In genomic region chrY:13019481-13019880, GRCh38 we compare ENCODE assay signal across 28 cellular contexts.
"Had no signal": no experiment of that assay in that cellular context is flagged by ENCODE, and none has a peak within 500 bp of the region (broad histone marks: within the 10 kb centered on the region; RNA-seq: fewer than 3 reads in every experiment).

No MANE protein-coding gene starts in this region.

- H3K4me1 Mint-ChIP-seq: endodermal cell; stimulated activated naive B cell treated with anti-CD40 and anti-IgM and Interleukin-4, amounts not matched to agents 10 μg/mL and 1 μg/mL and 100 μg/mL, for 72 hours had no signal

- H3K4me1 ChIP-seq: lower lobe of right lung, stomach, thyroid gland, upper lobe of left lung, vagina had no signal

- H3K4me3 Mint-ChIP-seq: activated naive CD4-positive, alpha-beta T cell treated with anti-CD3 and anti-CD28 coated beads, Interleukin-2, amount 50 U/mL, for 24 hours; activated naive CD8-positive, alpha-beta T cell treated with anti-CD3 and anti-CD28 coated beads, Interleukin-2, amount 50 U/mL, for 24 hours; dendritic cell treated with granulocyte-macrophage colony-stimulating factor and Interleukin-4, amounts not matched to agents 40 ng/mL and 50 ng/mL, for 4 days; endodermal cell; natural killer cell treated with Interleukin-12 subunit alpha and Interleukin-12 subunit beta and Interleukin-15 and Interleukin-18, amount 100 ng/mL, for 72 hours; stimulated activated naive B cell treated with anti-CD40 and anti-IgM and Interleukin-4, amounts not matched to agents 10 μg/mL and 1 μg/mL and 100 μg/mL, for 72 hours had no signal

- H3K27me3 ChIP-seq: stomach, thyroid gland, upper lobe of left lung, vagina had no signal

- H3K9me3 Mint-ChIP-seq: activated naive CD4-positive, alpha-beta T cell treated with anti-CD3 and anti-CD28 coated beads, Interleukin-2, amount 50 U/mL, for 24 hours; activated naive CD8-positive, alpha-beta T cell treated with anti-CD3 and anti-CD28 coated beads, Interleukin-2, amount 50 U/mL, for 24 hours; dendritic cell treated with granulocyte-macrophage colony-stimulating factor and Interleukin-4, amounts not matched to agents 40 ng/mL and 50 ng/mL, for 4 days; endodermal cell; natural killer cell treated with Interleukin-12 subunit alpha and Interleukin-12 subunit beta and Interleukin-15 and Interleukin-18, amount 100 ng/mL, for 72 hours; stimulated activated naive B cell treated with anti-CD40 and anti-IgM and Interleukin-4, amounts not matched to agents 10 μg/mL and 1 μg/mL and 100 μg/mL, for 72 hours had no signal

- H3K36me3 Mint-ChIP-seq: activated naive CD4-positive, alpha-beta T cell treated with anti-CD3 and anti-CD28 coated beads, Interleukin-2, amount 50 U/mL, for 24 hours; natural killer cell treated with Interleukin-12 subunit alpha and Interleukin-12 subunit beta and Interleukin-15 and Interleukin-18, amount 100 ng/mL, for 72 hours; stimulated activated naive B cell treated with anti-CD40 and anti-IgM and Interleukin-4, amounts not matched to agents 10 μg/mL and 1 μg/mL and 100 μg/mL, for 72 hours had no signal

- H3K27me3 Mint-ChIP-seq: activated naive CD4-positive, alpha-beta T cell treated with anti-CD3 and anti-CD28 coated beads, Interleukin-2, amount 50 U/mL, for 24 hours; dendritic cell treated with granulocyte-macrophage colony-stimulating factor and Interleukin-4, amounts not matched to agents 40 ng/mL and 50 ng/mL, for 4 days; natural killer cell treated with Interleukin-12 subunit alpha and Interleukin-12 subunit beta and Interleukin-15 and Interleukin-18, amount 100 ng/mL, for 72 hours; stimulated activated naive B cell treated with anti-CD40 and anti-IgM and Interleukin-4, amounts not matched to agents 10 μg/mL and 1 μg/mL and 100 μg/mL, for 72 hours had no signal

- H3K27ac Mint-ChIP-seq: activated naive CD4-positive, alpha-beta T cell treated with anti-CD3 and anti-CD28 coated beads, Interleukin-2, amount 50 U/mL, for 24 hours; activated naive CD8-positive, alpha-beta T cell treated with anti-CD3 and anti-CD28 coated beads, Interleukin-2, amount 50 U/mL, for 24 hours; dendritic cell treated with granulocyte-macrophage colony-stimulating factor and Interleukin-4, amounts not matched to agents 40 ng/mL and 50 ng/mL, for 4 days; endodermal cell; natural killer cell treated with Interleukin-12 subunit alpha and Interleukin-12 subunit beta and Interleukin-15 and Interleukin-18, amount 100 ng/mL, for 72 hours; stimulated activated naive B cell treated with anti-CD40 and anti-IgM and Interleukin-4, amounts not matched to agents 10 μg/mL and 1 μg/mL and 100 μg/mL, for 72 hours had no signal

- H3K27ac ChIP-seq: lower lobe of right lung, stomach, thyroid gland, upper lobe of left lung, vagina, WERI-Rb-1 had no signal

- ATAC-seq: activated CD4-positive, CD25-positive, alpha-beta regulatory T cell treated with anti-CD3 and anti-CD28 coated beads, Interleukin-2, amount 50 U/mL, for 24 hours; activated naive CD8-positive, alpha-beta T cell treated with anti-CD3 and anti-CD28 coated beads, Interleukin-2, amount 50 U/mL, for 24 hours; esophagus mucosa; left lobe of liver; lower lobe of right lung; natural killer cell treated with Interleukin-12 subunit alpha and Interleukin-12 subunit beta and Interleukin-15 and Interleukin-18, amount 100 ng/mL, for 72 hours; right cardiac atrium; stimulated activated naive B cell treated with anti-CD40 and anti-IgM and Interleukin-4, amounts not matched to agents 10 μg/mL and 1 μg/mL and 100 μg/mL, for 72 hours had no signal

- H3K9me3 ChIP-seq: lower lobe of right lung, stomach, thyroid gland, upper lobe of left lung, vagina had no signal

- H3K36me3 ChIP-seq: lower lobe of right lung, stomach, thyroid gland, upper lobe of left lung, vagina, WERI-Rb-1 had no signal

- DNase-seq: activated CD4-positive, alpha-beta T cell treated with anti-CD3 and anti-CD28 coated beads for 48 hours; activated CD4-positive, alpha-beta T cell treated with anti-CD3 and anti-CD28 coated beads, Interleukin-2, amount 50 U/mL, for 48 hours; activated CD8-positive, alpha-beta memory T cell treated with anti-CD3 and anti-CD28 coated beads for 24 hours; activated gamma-delta T cell treated with Interleukin-2 at 50 U/mL for 16 hours; activated naive CD8-positive, alpha-beta T cell treated with anti-CD3 and anti-CD28 coated beads, Interleukin-2, amount 50 U/mL, for 24 hours; amygdala; caudate nucleus; endodermal cell; kidney glomerular epithelial cell; lower lobe of right lung; mesenchymal stem cell; posterior cingulate gyrus; right cardiac atrium; stimulated activated CD4-positive, alpha-beta T cell treated with anti-CD3 and anti-CD28 coated beads, Interleukin-15, amount 100 ng/mL, for 24 hours; stimulated activated CD4-positive, alpha-beta T cell treated with anti-CD3 and anti-CD28 coated beads, Interleukin-2, amount 100 ng/mL, for 24 hours; stimulated activated naive B cell treated with anti-CD40 and anti-IgM and Interleukin-4, amounts not matched to agents 10 μg/mL and 1 μg/mL and 100 μg/mL, for 72 hours; stomach; T-helper 9 cell; thyroid gland; upper lobe of left lung; WERI-Rb-1 had no signal

- H3K4me3 ChIP-seq: lower lobe of right lung, stomach, thyroid gland, upper lobe of left lung, vagina had no signal
